8 cellular contexts compared by ENCODE assay signal in the genomic region with DNA sequence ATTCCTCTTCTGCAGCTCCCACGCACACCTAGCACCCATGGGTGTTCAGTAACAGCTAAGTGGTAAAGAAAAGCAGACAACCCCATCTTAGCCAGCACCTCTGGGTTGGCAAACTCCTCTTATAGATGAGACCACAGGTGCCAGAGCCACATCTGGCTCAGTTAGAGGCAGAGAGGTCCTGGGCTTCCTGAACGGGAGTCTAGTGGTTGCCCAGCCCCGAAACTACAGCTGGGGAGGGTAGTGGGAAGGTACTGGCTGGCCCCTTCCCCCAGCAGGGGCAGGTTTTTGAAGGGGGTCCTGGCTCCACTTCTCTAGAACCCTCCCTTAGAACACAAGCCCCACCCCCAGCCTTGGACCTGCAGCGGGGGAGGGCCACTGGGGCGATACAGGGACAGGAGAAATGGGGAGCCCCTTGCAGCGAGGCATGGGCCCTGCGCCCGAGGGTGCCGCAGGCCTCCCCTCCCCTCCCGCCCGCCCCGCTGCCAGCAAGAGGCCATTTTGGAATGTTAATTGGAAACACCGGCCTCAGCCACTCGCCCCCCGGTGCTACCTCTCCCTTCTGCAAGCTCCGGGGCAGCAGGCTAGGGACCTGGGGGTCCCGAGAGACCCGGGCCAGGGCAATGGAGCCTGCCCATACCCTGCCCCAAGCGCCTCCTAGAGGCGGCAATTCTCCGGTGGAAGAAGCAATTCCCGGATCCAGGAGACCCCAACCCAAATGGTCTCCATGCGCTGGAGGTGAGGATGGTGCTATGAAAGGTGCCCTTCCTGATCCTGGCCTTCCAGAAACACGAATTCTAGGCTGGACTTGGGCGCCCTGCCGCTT. TPM values are rescaled to one million over a fixed set of nuclear protein-coding genes. Genes with fewer than 3 reads are reported as not detected.
DNase-seq lines count a peak whose midpoint lies in the region; ATAC-seq and TF ChIP-seq lines count a peak whose summit lies in the region.

No MANE protein-coding gene starts in this region.

- H3K9ac ChIP-seq in HUES6 (ENCODE audit: low read length), result peak overlapping the region; percentile 66
- peak overlapping the region; percentile 84 for H3K9ac ChIP-seq in smooth muscle cell (ENCODE audit: low read depth)

- 2% methylated on average over 26 of the region's 26 CpGs for WGBS in right cardiac atrium
- WGBS in smooth muscle cell (ENCODE audit: low lambda C conversion rate), result 11% methylated on average over 22 of the region's 26 CpGs

- H3K27ac Mint-ChIP-seq in activated T-helper 2 cell treated with anti-CD3 and anti-CD28 coated beads, Interferon-gamma antibody, Interleukin-2, Interleukin-4, amounts not matched to agents 10 μg/mL and 5 μg/mL and 100 μg/mL, durations not matched to agents 14 hours and 24 hours and 36 hours, result peak overlapping the region; percentile 90

- H3F3A ChIP-seq in smooth muscle cell (ENCODE audit: low read depth), result peaks cover 18% of the 10 kb centered on the region

- H3K36me3 ChIP-seq in HUES6 (ENCODE audit: control insufficient read depth, insufficient read depth, low read length) (peaks cover 31% of the 10 kb centered on the region), smooth muscle cell (ENCODE audit: low read depth) (no peaks in the 10 kb centered on the region)

- CTCF ChIA-PET in AG04449 (lab: Yijun Ruan, JAX), result interaction anchor here (0.7 to 9.5 kb wide), 13 partner anchors 9 to 90 kb away, joined by 3 to 160 read pairs (median 4); no protein-coding TSS in a partner anchor

- peak; percentile 31 for TF ChIP-seq CTCF in AG04449 (IDR thresholded peaks at IDR 0.05; ENCODE audit: insufficient read depth, low read length, missing control alignments)
- peak; percentile 34 for TF ChIP-seq CTCF in smooth muscle cell (IDR thresholded peaks at IDR 0.05; ENCODE audit: borderline replicate concordance, insufficient read depth, poor library complexity, severe bottlenecking)

- peaks cover 60% of the 10 kb centered on the region for H3K79me2 ChIP-seq in smooth muscle cell (ENCODE audit: low read depth)

- peaks cover 35% of the 10 kb centered on the region for H3K4me1 Mint-ChIP-seq in activated T-helper 2 cell treated with anti-CD3 and anti-CD28 coated beads, Interferon-gamma antibody, Interleukin-2, Interleukin-4, amounts not matched to agents 10 μg/mL and 5 μg/mL and 100 μg/mL, durations not matched to agents 14 hours and 24 hours and 36 hours (ENCODE audit: low read depth)

- H3K9me3 ChIP-seq in HUES6 (ENCODE audit: control insufficient read depth, insufficient read depth, low read depth, low read length) (no peaks in the 10 kb centered on the region), right cardiac atrium (ENCODE audit: control insufficient read depth, low read length) (no peaks in the 10 kb centered on the region), smooth muscle cell (replicated peaks; ENCODE audit: low read depth) (no peaks in the 10 kb centered on the region)

- H2AFZ ChIP-seq in smooth muscle cell (ENCODE audit: low read depth), result peak overlapping the region; percentile 24

- no peak overlapping the region for H3K27ac ChIP-seq in HUES6 (ENCODE audit: low read depth, low read length)
- H3K27ac ChIP-seq in right cardiac atrium (ENCODE audit: low read length), result peak overlapping the region; percentile 89
- H3K27ac ChIP-seq in smooth muscle cell (ENCODE audit: low read depth), result peak overlapping the region; percentile 93

- peak overlapping the region; percentile 97 for H3K4me2 ChIP-seq in smooth muscle cell

- peak overlapping the region; percentile 88 for H3K4me3 Mint-ChIP-seq in activated T-helper 2 cell treated with anti-CD3 and anti-CD28 coated beads, Interferon-gamma antibody, Interleukin-2, Interleukin-4, amounts not matched to agents 10 μg/mL and 5 μg/mL and 100 μg/mL, durations not matched to agents 14 hours and 24 hours and 36 hours (ENCODE audit: low read depth)

- H3K9me3 Mint-ChIP-seq in activated T-helper 2 cell treated with anti-CD3 and anti-CD28 coated beads, Interferon-gamma antibody, Interleukin-2, Interleukin-4, amounts not matched to agents 10 μg/mL and 5 μg/mL and 100 μg/mL, durations not matched to agents 14 hours and 24 hours and 36 hours, result no peaks in the 10 kb centered on the region

- H4K20me1 ChIP-seq in smooth muscle cell (ENCODE audit: low read depth), result peaks cover 18% of the 10 kb centered on the region

- H3K4me1 ChIP-seq in HUES6 (ENCODE audit: control insufficient read depth, insufficient read depth, low read length), result peaks cover 22% of the 10 kb centered on the region
- peaks cover 19% of the 10 kb centered on the region for H3K4me1 ChIP-seq in right cardiac atrium (ENCODE audit: control insufficient read depth, insufficient read depth, low read length)
- peaks cover 28% of the 10 kb centered on the region for H3K4me1 ChIP-seq in smooth muscle cell (ENCODE audit: low read depth)

- H3K36me3 Mint-ChIP-seq in activated T-helper 2 cell treated with anti-CD3 and anti-CD28 coated beads, Interferon-gamma antibody, Interleukin-2, Interleukin-4, amounts not matched to agents 10 μg/mL and 5 μg/mL and 100 μg/mL, durations not matched to agents 14 hours and 24 hours and 36 hours (ENCODE audit: low read depth), result peaks cover 47% of the 10 kb centered on the region

- no peaks in the 10 kb centered on the region for H3K27me3 Mint-ChIP-seq in activated T-helper 2 cell treated with anti-CD3 and anti-CD28 coated beads, Interferon-gamma antibody, Interleukin-2, Interleukin-4, amounts not matched to agents 10 μg/mL and 5 μg/mL and 100 μg/mL, durations not matched to agents 14 hours and 24 hours and 36 hours (ENCODE audit: low read depth)

- no peak for ATAC-seq in right cardiac atrium
- no peak for ATAC-seq in HG03045 (IDR thresholded peaks at IDR 0.05; ENCODE audit: unreplicated experiment)

- no peak for DNase-seq in AG04449 (ENCODE audit: low read depth, low spot score)
- DNase-seq in activated T-helper 2 cell treated with anti-CD3 and anti-CD28 coated beads, Interferon-gamma antibody, Interleukin-2, Interleukin-4, amounts not matched to agents 10 μg/mL and 5 μg/mL and 100 μg/mL, durations not matched to agents 14 hours and 24 hours and 36 hours (ENCODE audit: low spot score), result no peak
- DNase-seq in right cardiac atrium, result peak in 1 of 3 donors; percentile 72
- DNase-seq in smooth muscle cell (lab: John Stamatoyannopoulos, UW; ENCODE audit: unreplicated experiment), result no peak
- no peak for DNase-seq in SKM-1 (lab: John Stamatoyannopoulos, UW; ENCODE audit: unreplicated experiment)
- DNase-seq in NCI-H510A (lab: John Stamatoyannopoulos, UW), result no peak

- H3K4me3 ChIP-seq in AG04449 (ENCODE audit: low read depth, low read length) (peak overlapping the region; percentile 92), HUES6 (ENCODE audit: low read depth, low read length) (peak overlapping the region; percentile 77), right cardiac atrium (ENCODE audit: low read length) (peak overlapping the region; percentile 91), smooth muscle cell (peak overlapping the region; percentile 84)

- POLR2A ChIA-PET in AG04449 (lab: Yijun Ruan, JAX), result interaction anchor here (0.6 to 2.5 kb wide), 2 partner anchors 8 to 1488 kb away, joined by 3 to 31 read pairs; a partner anchor contains a TSS

- intact Hi-C loops in activated T-helper 2 cell treated with anti-CD3 and anti-CD28 coated beads, Interferon-gamma antibody, Interleukin-2, Interleukin-4, amounts not matched to agents 10 μg/mL and 5 μg/mL and 100 μg/mL, durations not matched to agents 14 hours and 24 hours and 36 hours (cut with micrococcal nuclease), result loop anchor here (10.0 kb wide), 3 partner anchors 220 to 630 kb away; a partner anchor contains a TSS
- intact Hi-C loops in right cardiac atrium (cut with DNase I), result loop anchor here (5.0 kb wide), 4 partner anchors 38 to 87 kb away; no protein-coding TSS in a partner anchor

- H3K27me3 ChIP-seq in HUES6 (ENCODE audit: control insufficient read depth, insufficient read depth, low read length) (peaks cover 15% of the 10 kb centered on the region), right cardiac atrium (ENCODE audit: control insufficient read depth, insufficient read depth) (no peaks in the 10 kb centered on the region), smooth muscle cell (ENCODE audit: low read depth) (no peaks in the 10 kb centered on the region)

RNA-seq across cellular contexts. Expression of a gene that starts 1.5 kb away (rescaled TPM):
- total RNA-seq in activated T-helper 2 cell treated with anti-CD3 and anti-CD28 coated beads, Interferon-gamma antibody, Interleukin-2, Interleukin-4, amounts not matched to agents 10 μg/mL and 5 μg/mL and 100 μg/mL, durations not matched to agents 14 hours and 24 hours and 36 hours, result 29.0 and 30.3 TPM in 2 replicates
- 10 to 100 TPM; 27.2 to 39.9 (median 36.2) TPM for total RNA-seq in right cardiac atrium
- 18.1 TPM for polyA plus RNA-seq in right cardiac atrium
- 25.0 and 26.8 TPM in 2 replicates for total RNA-seq in smooth muscle cell
- 12.4 and 13.3 TPM in 2 replicates for polyA plus RNA-seq in smooth muscle cell

RNA-seq across cellular contexts. Expression of a gene that starts 59.2 kb away (rescaled TPM):
- 1,666 and 1,693 TPM in 2 replicates for total RNA-seq in activated T-helper 2 cell treated with anti-CD3 and anti-CD28 coated beads, Interferon-gamma antibody, Interleukin-2, Interleukin-4, amounts not matched to agents 10 μg/mL and 5 μg/mL and 100 μg/mL, durations not matched to agents 14 hours and 24 hours and 36 hours
- 100 to 1,000 TPM; 548 to 675 (median 643) TPM for total RNA-seq in right cardiac atrium
- 1,285 TPM for polyA plus RNA-seq in right cardiac atrium
- 1,004 and 1,042 TPM in 2 replicates for total RNA-seq in smooth muscle cell
- polyA plus RNA-seq in smooth muscle cell, result 708 and 743 TPM in 2 replicates
